Comparison of ENCODE assay signal across 9 cellular contexts in genomic region chr14:24563505-24563904, GRCh38. TPM values are rescaled to one million over a fixed set of nuclear protein-coding genes. Genes with fewer than 3 reads are reported as not detected.
"Had no signal": no experiment of that assay in that cellular context is flagged by ENCODE, and none has a peak within 500 bp of the region (broad histone marks: within the 10 kb centered on the region; RNA-seq: fewer than 3 reads in every experiment).

No MANE protein-coding gene starts in this region.

- ATAC-seq: K562 had no signal

- H3K4me3 ChIP-seq: K562 had no signal

- H3K4me1 Mint-ChIP-seq: IgD-negative memory B cell had no signal

- DNase-seq: IMR-90, KBM-7, KG1 had no signal

- H3K27ac ChIP-seq: HL-60 had no signal

- H3K27ac Mint-ChIP-seq: IgD-negative memory B cell had no signal

- FAIRE-seq: HTR-8/SVneo, K562 had no signal

- H3K4me3 Mint-ChIP-seq: IgD-negative memory B cell had no signal

RNA-seq across cellular contexts. Expression of gene CTSG, which starts 12.5 kb away (rescaled TPM):
- total RNA-seq: HT-29, HT1080, IMR-90, K562 had no signal
- polyA plus RNA-seq: IgD-negative memory B cell, IMR-90, K562 had no signal

RNA-seq across cellular contexts. Expression of gene GZMH, which starts 46.0 kb away (rescaled TPM):
- total RNA-seq: HT-29, HT1080, IMR-90, K562 had no signal
- polyA plus RNA-seq: IMR-90, K562 had no signal

RNA-seq across cellular contexts. Expression of gene CMA1, which starts 55.4 kb away (rescaled TPM):
- total RNA-seq: HT-29, HT1080, IMR-90, K562 had no signal
- polyA plus RNA-seq: IgD-negative memory B cell, IMR-90, K562 had no signal
